Comparison of ENCODE assay signal across 11 cellular contexts in genomic region chr9:108182950-108183381, GRCh38.
DNase-seq lines count a peak whose midpoint lies in the region; ATAC-seq, FAIRE-seq and TF ChIP-seq lines count a peak whose summit lies in the region.
"Had no signal": no experiment of that assay in that cellular context is flagged by ENCODE, and none has a peak within 500 bp of the region (broad histone marks: within the 10 kb centered on the region; RNA-seq: fewer than 3 reads in every experiment).

No MANE protein-coding gene starts in this region.

- intact Hi-C loops in gastrocnemius medialis (cut with DNase I; ENCODE audit: low total_unique reads) = no loop called here

- DNase-seq in GM12892 (ENCODE audit: insufficient read length) (peak; percentile 4), fibroblast of mammary gland (ENCODE audit: low read depth) (peak; percentile 62), cerebellar nuclear complex (lab: John Stamatoyannopoulos, UW) (no peak), gastrocnemius medialis (no peak), epidermal melanocyte (ENCODE audit: insufficient read length, low spot score) (no peak)
- DNase-seq: activated CD4-positive, CD25-positive, alpha-beta regulatory T cell; colonic mucosa; NCI-H1048 had no signal

- TF ChIP-seq CTCF in fibroblast of mammary gland (conservative IDR thresholded peaks at IDR 0.05; ENCODE audit: control insufficient read depth, insufficient read depth, low read depth, low read length) (no peak), gastrocnemius medialis (IDR thresholded peaks at IDR 0.05 in 4 of 5, conservative IDR thresholded peaks at IDR 0.05 in 1 of 5) (no peak)

- FAIRE-seq in GM12892 (lab: Jason Lieb, UNC) = peak; percentile 88

- peaks cover 7 to 9% of the 10 kb centered on the region in 2 donors for H3K4me1 ChIP-seq in gastrocnemius medialis
- H3K4me1 ChIP-seq: colonic mucosa had no signal

- in situ Hi-C loops in gastrocnemius medialis (cut with MboI; ENCODE audit: low sequenced_read_pairs in 4 of 4) = no loop called here

- H3K27me3 ChIP-seq in gastrocnemius medialis = no peaks in the 10 kb centered on the region
- H3K27me3 ChIP-seq: colonic mucosa had no signal

- ATAC-seq in GM21576 (IDR thresholded peaks at IDR 0.05; ENCODE audit: unreplicated experiment) (peak; percentile 68), HG03520 (IDR thresholded peaks at IDR 0.05; ENCODE audit: unreplicated experiment) (peak; percentile 76), GM19467 (IDR thresholded peaks at IDR 0.05; ENCODE audit: unreplicated experiment) (no peak), gastrocnemius medialis (no peak)

- H3K4me3 ChIP-seq in fibroblast of mammary gland (ENCODE audit: control insufficient read depth, low read depth, low read length) = no peak overlapping the region
- H3K4me3 ChIP-seq in gastrocnemius medialis = no peak overlapping the region
- H3K4me3 ChIP-seq: colonic mucosa had no signal

- no peaks in the 10 kb centered on the region for H3K9me3 ChIP-seq in gastrocnemius medialis
- H3K9me3 ChIP-seq: colonic mucosa had no signal

- TF ChIP-seq POLR2A in GM12892 (IDR thresholded peaks at IDR 0.05; ENCODE audit: low read depth, low read length) (no peak), gastrocnemius medialis (IDR thresholded peaks at IDR 0.05) (no peak)

- no peaks in the 10 kb centered on the region for H3K36me3 ChIP-seq in gastrocnemius medialis
- H3K36me3 ChIP-seq: colonic mucosa had no signal

- H3K27ac ChIP-seq in gastrocnemius medialis = no peak overlapping the region
- H3K27ac ChIP-seq: colonic mucosa had no signal

Comparison
In these comparisons a context has a peak if more than half of its experiments do, and no peak if none do; other contexts are left out.
1. DNase-seq: peak in GM12892 (single experiment) and fibroblast of mammary gland (single experiment); none in cerebellar nuclear complex (0 of 2), gastrocnemius medialis (0 of 2) and epidermal melanocyte (single experiment).
2. ATAC-seq: peak in GM21576 (single experiment) and HG03520 (single experiment); none in GM19467 (single experiment) and gastrocnemius medialis (0 of 2).